ENCODE assay signal across 14 cellular contexts in the genomic region with DNA sequence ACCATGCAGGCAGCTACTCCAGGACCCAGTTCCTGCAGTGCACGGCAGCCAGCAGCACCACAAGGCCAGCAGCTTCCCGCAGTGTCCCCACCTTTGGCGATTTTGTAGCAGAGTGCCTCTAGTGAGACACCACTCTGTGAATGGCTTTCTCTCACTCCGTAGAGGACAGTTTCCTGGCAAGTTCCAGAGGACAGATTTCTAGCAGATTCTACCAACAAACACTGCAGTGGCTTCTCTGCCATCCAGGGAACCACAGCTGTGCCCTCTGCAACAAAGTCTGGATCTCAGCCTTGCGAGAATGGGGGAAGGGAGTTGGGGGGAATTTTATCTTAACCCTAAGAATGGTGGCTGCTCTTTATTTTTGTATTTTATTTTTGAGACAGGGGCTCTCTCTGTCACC. TPM values are rescaled to one million over a fixed set of nuclear protein-coding genes. Genes with fewer than 3 reads are reported as not detected.
A peak's percentile ranks its signal among the peaks of the same experiment; 100 is the strongest.
DNase-seq lines count a peak whose midpoint lies in the region; ATAC-seq and TF ChIP-seq lines count a peak whose summit lies in the region.
"Had no signal": no experiment of that assay in that cellular context is flagged by ENCODE, and none has a peak within 500 bp of the region (broad histone marks: within the 10 kb centered on the region; RNA-seq: fewer than 3 reads in every experiment).

No MANE protein-coding gene starts in this region.

- WGBS in stomach, 5 donors, result 85 to 96% (median 94%) methylated on average over 5 of the region's 5 CpGs
- WGBS in mesendoderm (ENCODE audit: extremely low coverage, insufficient coverage, low lambda C conversion rate), result no CpG with 5 or more reads among the region's 5 CpGs

- no peak overlapping the region for H2BK5ac ChIP-seq in mesendoderm (ENCODE audit: low read length)

- POLR2A ChIA-PET in T-cell (lab: Charles Lee), result no interaction called here

- H3K4me3 ChIP-seq in stomach (no peak overlapping the region), mesendoderm (ENCODE audit: low read length) (no peak overlapping the region)
- H3K4me3 ChIP-seq: A549, GM23338 had no signal

- CTCF ChIA-PET in T-cell (lab: Charles Lee), result no interaction called here

- peaks cover 0 to 12% (median 4%) of the 10 kb centered on the region in 4 donors for H3K36me3 ChIP-seq in stomach
- peaks cover 2% of the 10 kb centered on the region for H3K36me3 ChIP-seq in mesendoderm (ENCODE audit: control insufficient read depth, insufficient read depth, low read length)
- H3K36me3 ChIP-seq: BE2C had no signal

- TF ChIP-seq EP300 in stomach (IDR thresholded peaks at IDR 0.05), result no peak

- no peak overlapping the region for H3K23ac ChIP-seq in mesendoderm (ENCODE audit: low read length)

- H4K8ac ChIP-seq in mesendoderm (ENCODE audit: low read depth, low read length), result no peak overlapping the region

- H3K18ac ChIP-seq in mesendoderm (ENCODE audit: low read length), result no peak overlapping the region

- H3K9ac ChIP-seq in mesendoderm (ENCODE audit: low read length), result no peak overlapping the region

- peaks cover 0 to 5% (median 0%) of the 10 kb centered on the region in 4 donors for H3K9me3 ChIP-seq in stomach
- H3K9me3 ChIP-seq: BE2C had no signal

- no peak for TF ChIP-seq CTCF in stomach (IDR thresholded peaks at IDR 0.05)

- no peak overlapping the region for H3K4me2 ChIP-seq in mesendoderm (ENCODE audit: low read length)
- H3K4me2 ChIP-seq: A549, GM23338 had no signal

- H3K4me1 ChIP-seq in stomach (no peaks in the 10 kb centered on the region), mesendoderm (ENCODE audit: control insufficient read depth, low read depth, low read length) (no peaks in the 10 kb centered on the region)
- H3K4me1 ChIP-seq: BE2C had no signal

- H3K27me3 Mint-ChIP-seq in T-cell, result peaks cover 0 to 4% of the 10 kb centered on the region in 2 donors
- H3K27me3 Mint-ChIP-seq: CD4-positive, alpha-beta memory T cell had no signal

- no peak overlapping the region for H2BK120ac ChIP-seq in mesendoderm (ENCODE audit: low read depth, low read length)

- no peak overlapping the region for H3K4ac ChIP-seq in mesendoderm (ENCODE audit: low read depth, low read length)

- no peak overlapping the region for H3K27ac Mint-ChIP-seq in T-cell
- H3K27ac Mint-ChIP-seq: GM23338, H9 had no signal

- peaks cover 29% of the 10 kb centered on the region for H3K36me3 Mint-ChIP-seq in T-cell

- H3K56ac ChIP-seq in mesendoderm (ENCODE audit: low read length), result no peak overlapping the region

- H3K27me3 ChIP-seq in stomach (no peaks in the 10 kb centered on the region), mesendoderm (ENCODE audit: insufficient read depth, low read length, poor library complexity) (no peaks in the 10 kb centered on the region)
- H3K27me3 ChIP-seq: BE2C had no signal

- TF ChIP-seq POLR2A in stomach (IDR thresholded peaks at IDR 0.05), result no peak

- no peak overlapping the region for H4K5ac ChIP-seq in mesendoderm (ENCODE audit: low read length)

- no peak overlapping the region for H2BK15ac ChIP-seq in mesendoderm (replicated peaks; ENCODE audit: low read depth)

- no peaks in the 10 kb centered on the region for H3K79me1 ChIP-seq in mesendoderm (ENCODE audit: low read length)

- H3K4me1 Mint-ChIP-seq in T-cell, result no peaks in the 10 kb centered on the region
- H3K4me1 Mint-ChIP-seq: CD4-positive, alpha-beta memory T cell; GM23338 had no signal

- no peak overlapping the region for H3K4me3 Mint-ChIP-seq in T-cell
- H3K4me3 Mint-ChIP-seq: CD4-positive, alpha-beta memory T cell; GM23338; H9 had no signal

- intact Hi-C loops in stomach (cut with DNase I; ENCODE audit: low total_unique reads), result no loop called here

- H3K27ac ChIP-seq in cingulate gyrus (ENCODE audit: low read depth, low read length) (peak overlapping the region; percentile 14), stomach (no peak overlapping the region), mesendoderm (ENCODE audit: low read depth, low read length) (no peak overlapping the region)
- H3K27ac ChIP-seq: A549, C4-2B had no signal

- peak; percentile 13 for DNase-seq in medulla oblongata (ENCODE audit: extremely low spot score)
- DNase-seq in stomach, result peak; percentile 11
- DNase-seq in T-cell, result no peak
- DNase-seq in mesendoderm, result no peak
- no peak for DNase-seq in cerebellar cortex (ENCODE audit: low spot score)
- DNase-seq: BE2C; CD4-positive, alpha-beta memory T cell; DMS79 treated with DMSO at 0.1 percent for 48 hours; EL; H9 had no signal

- no peak overlapping the region for H2AK5ac ChIP-seq in mesendoderm (ENCODE audit: low read length)

- peaks cover 0 to 4% (median 4%) of the 10 kb centered on the region in 3 donors for H3K9me3 Mint-ChIP-seq in T-cell

- ATAC-seq in T-cell (replicated peaks in 1 of 4), result no peak
- ATAC-seq: A549, GM23338 had no signal

- H3K79me2 ChIP-seq in mesendoderm (ENCODE audit: control insufficient read depth, insufficient read depth, low read length), result no peaks in the 10 kb centered on the region

RNA-seq across cellular contexts. Expression of gene SNHG17, which starts 28.7 kb away (rescaled TPM):
- total RNA-seq in stomach (10 to 100 TPM; 11.0 to 55.2 (median 23.9) TPM), T-cell (10 to 100 TPM; 46.7 to 77.9 (median 67.6) TPM)
- 10 to 100 TPM; 24.5 to 43.7 (median 34.7) TPM for polyA plus RNA-seq in stomach
- 95.2 TPM for polyA plus RNA-seq in mesendoderm (2013, experiment 1 of 2)
- polyA plus RNA-seq in mesendoderm (2013, experiment 2 of 2), result 92.0 TPM

Comparison
In these comparisons a context has a peak if more than half of its experiments do, and no peak if none do; other contexts are left out.
1. DNase-seq: peak in medulla oblongata (single experiment) and stomach (single experiment); none in T-cell (0 of 34), mesendoderm (single experiment) and cerebellar cortex (single experiment).